ENCODE assay signal across 19 cellular contexts in genomic region chr19:54893406-54893805, GRCh38. TPM values are rescaled to one million over a fixed set of nuclear protein-coding genes. Genes with fewer than 3 reads are reported as not detected.
"Had no signal": no experiment of that assay in that cellular context is flagged by ENCODE, and none has a peak within 500 bp of the region (broad histone marks: within the 10 kb centered on the region; RNA-seq: fewer than 3 reads in every experiment).

No MANE protein-coding gene starts in this region.

- H3K4me3 ChIP-seq: dorsolateral prefrontal cortex, esophagus muscularis mucosa, lung, mucosa of descending colon, skin epidermis, tibial artery had no signal

- H3K4me1 Mint-ChIP-seq: stimulated activated effector memory CD8-positive, alpha-beta T cell treated with anti-CD3 and anti-CD28 coated beads, Interleukin-12 subunit alpha, Interleukin-12 subunit beta, amount 100 ng/mL, for 72 hours had no signal

- H3K36me3 ChIP-seq: brain microvascular endothelial cell, esophagus muscularis mucosa, tibial artery had no signal

- DNase-seq: activated CD4-positive, alpha-beta T cell treated with anti-CD3 and anti-CD28 coated beads, Interleukin-2, amount 50 U/mL, for 4 hours; activated CD4-positive, CD25-positive, alpha-beta regulatory T cell treated with anti-CD3 and anti-CD28 coated beads, Interleukin-2, amount 50 U/mL, for 72 hours; activated effector memory CD4-positive, alpha-beta T cell treated with anti-CD3 and anti-CD28 coated beads, Interleukin-2, amount 50 U/mL, for 16 hours; activated T-cell treated with anti-CD3 and anti-CD28 coated beads, Interleukin-2, amount 50 U/mL, for 24 hours; amygdala; brain microvascular endothelial cell; dorsolateral prefrontal cortex; head of caudate nucleus; left cardiac atrium; mucosa of descending colon; natural killer cell; tibial artery had no signal

- H3K27ac ChIP-seq: brain microvascular endothelial cell, dorsolateral prefrontal cortex, esophagus muscularis mucosa, skin epidermis, tibial artery had no signal

- H3K4me1 ChIP-seq: esophagus muscularis mucosa, tibial artery had no signal

- H3K9me3 Mint-ChIP-seq: activated T-cell treated with anti-CD3 and anti-CD28 coated beads, Interleukin-2, amount 50 U/mL, for 24 hours; natural killer cell; stimulated activated effector memory CD8-positive, alpha-beta T cell treated with anti-CD3 and anti-CD28 coated beads, Interleukin-12 subunit alpha, Interleukin-12 subunit beta, amount 100 ng/mL, for 72 hours had no signal

- H3K27me3 ChIP-seq: brain microvascular endothelial cell, tibial artery had no signal

- H3K27ac Mint-ChIP-seq: activated naive CD8-positive, alpha-beta T cell; activated T-cell treated with anti-CD3 and anti-CD28 coated beads, Interleukin-2, amount 50 U/mL, for 24 hours; natural killer cell; stimulated activated effector memory CD8-positive, alpha-beta T cell treated with anti-CD3 and anti-CD28 coated beads, Interleukin-12 subunit alpha, Interleukin-12 subunit beta, amount 100 ng/mL, for 72 hours had no signal

- H3K36me3 Mint-ChIP-seq: activated naive CD8-positive, alpha-beta T cell; natural killer cell; stimulated activated effector memory CD8-positive, alpha-beta T cell treated with anti-CD3 and anti-CD28 coated beads, Interleukin-12 subunit alpha, Interleukin-12 subunit beta, amount 100 ng/mL, for 72 hours had no signal

- H3K4me3 Mint-ChIP-seq: activated naive CD8-positive, alpha-beta T cell; activated T-cell treated with anti-CD3 and anti-CD28 coated beads, Interleukin-2, amount 50 U/mL, for 24 hours; natural killer cell; stimulated activated effector memory CD8-positive, alpha-beta T cell treated with anti-CD3 and anti-CD28 coated beads, Interleukin-12 subunit alpha, Interleukin-12 subunit beta, amount 100 ng/mL, for 72 hours had no signal

- H3K9me3 ChIP-seq: esophagus muscularis mucosa, mucosa of descending colon, tibial artery had no signal

RNA-seq across cellular contexts. Expression of gene NCR1, which starts 12.5 kb away (rescaled TPM):
- total RNA-seq: fibroblast of villous mesenchyme; left cardiac atrium; T-helper 2 cell treated with Interferon-gamma antibody and Interleukin-4, amounts not matched to agents 100 ng/mL and 5 ng/mL, for 36 hours had no signal

RNA-seq across cellular contexts. Expression of gene FCAR, which starts 19.4 kb away (rescaled TPM):
- total RNA-seq: fibroblast of villous mesenchyme; T-helper 2 cell treated with Interferon-gamma antibody and Interleukin-4, amounts not matched to agents 100 ng/mL and 5 ng/mL, for 36 hours had no signal

RNA-seq across cellular contexts. Expression of gene KIR3DL2, which starts 43.2 kb away (rescaled TPM):
- total RNA-seq: esophagus muscularis mucosa, fibroblast of villous mesenchyme, left cardiac atrium had no signal

RNA-seq across cellular contexts. Expression of gene NLRP7, which starts 53.9 kb away (rescaled TPM):
- total RNA-seq: esophagus muscularis mucosa; fibroblast of villous mesenchyme; left cardiac atrium; lung; natural killer cell; T-helper 2 cell treated with Interferon-gamma antibody and Interleukin-4, amounts not matched to agents 100 ng/mL and 5 ng/mL, for 36 hours had no signal
